1 cellular context compared by ENCODE assay signal in the genomic region with DNA sequence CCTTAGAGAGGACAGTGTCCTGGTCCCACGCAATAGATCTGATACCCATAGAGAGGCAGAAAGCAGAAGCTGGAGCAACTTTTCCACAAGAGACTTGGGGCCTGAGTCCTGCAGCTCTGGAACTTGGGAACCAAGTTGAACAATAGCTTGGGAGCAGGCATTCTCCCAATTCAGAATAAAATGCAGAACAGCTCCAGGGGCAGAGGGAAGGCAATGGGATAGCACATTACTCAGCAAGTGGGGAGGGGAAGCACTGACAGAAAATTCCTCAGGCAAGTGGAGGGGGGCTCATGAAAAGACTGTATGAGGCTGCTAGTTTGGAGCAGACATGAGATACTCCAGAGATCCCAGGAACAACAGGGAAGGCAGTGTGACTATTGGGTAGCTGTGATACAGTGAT.
TF ChIP-seq lines count a peak whose summit lies in the region.

No MANE protein-coding gene starts in this region.

TF ChIP-seq in H1, 55 proteins besides CTCF, POLR2A, EP300 and RAD21 (continued from another document):
- TF ChIP-seq, protein P1, sequence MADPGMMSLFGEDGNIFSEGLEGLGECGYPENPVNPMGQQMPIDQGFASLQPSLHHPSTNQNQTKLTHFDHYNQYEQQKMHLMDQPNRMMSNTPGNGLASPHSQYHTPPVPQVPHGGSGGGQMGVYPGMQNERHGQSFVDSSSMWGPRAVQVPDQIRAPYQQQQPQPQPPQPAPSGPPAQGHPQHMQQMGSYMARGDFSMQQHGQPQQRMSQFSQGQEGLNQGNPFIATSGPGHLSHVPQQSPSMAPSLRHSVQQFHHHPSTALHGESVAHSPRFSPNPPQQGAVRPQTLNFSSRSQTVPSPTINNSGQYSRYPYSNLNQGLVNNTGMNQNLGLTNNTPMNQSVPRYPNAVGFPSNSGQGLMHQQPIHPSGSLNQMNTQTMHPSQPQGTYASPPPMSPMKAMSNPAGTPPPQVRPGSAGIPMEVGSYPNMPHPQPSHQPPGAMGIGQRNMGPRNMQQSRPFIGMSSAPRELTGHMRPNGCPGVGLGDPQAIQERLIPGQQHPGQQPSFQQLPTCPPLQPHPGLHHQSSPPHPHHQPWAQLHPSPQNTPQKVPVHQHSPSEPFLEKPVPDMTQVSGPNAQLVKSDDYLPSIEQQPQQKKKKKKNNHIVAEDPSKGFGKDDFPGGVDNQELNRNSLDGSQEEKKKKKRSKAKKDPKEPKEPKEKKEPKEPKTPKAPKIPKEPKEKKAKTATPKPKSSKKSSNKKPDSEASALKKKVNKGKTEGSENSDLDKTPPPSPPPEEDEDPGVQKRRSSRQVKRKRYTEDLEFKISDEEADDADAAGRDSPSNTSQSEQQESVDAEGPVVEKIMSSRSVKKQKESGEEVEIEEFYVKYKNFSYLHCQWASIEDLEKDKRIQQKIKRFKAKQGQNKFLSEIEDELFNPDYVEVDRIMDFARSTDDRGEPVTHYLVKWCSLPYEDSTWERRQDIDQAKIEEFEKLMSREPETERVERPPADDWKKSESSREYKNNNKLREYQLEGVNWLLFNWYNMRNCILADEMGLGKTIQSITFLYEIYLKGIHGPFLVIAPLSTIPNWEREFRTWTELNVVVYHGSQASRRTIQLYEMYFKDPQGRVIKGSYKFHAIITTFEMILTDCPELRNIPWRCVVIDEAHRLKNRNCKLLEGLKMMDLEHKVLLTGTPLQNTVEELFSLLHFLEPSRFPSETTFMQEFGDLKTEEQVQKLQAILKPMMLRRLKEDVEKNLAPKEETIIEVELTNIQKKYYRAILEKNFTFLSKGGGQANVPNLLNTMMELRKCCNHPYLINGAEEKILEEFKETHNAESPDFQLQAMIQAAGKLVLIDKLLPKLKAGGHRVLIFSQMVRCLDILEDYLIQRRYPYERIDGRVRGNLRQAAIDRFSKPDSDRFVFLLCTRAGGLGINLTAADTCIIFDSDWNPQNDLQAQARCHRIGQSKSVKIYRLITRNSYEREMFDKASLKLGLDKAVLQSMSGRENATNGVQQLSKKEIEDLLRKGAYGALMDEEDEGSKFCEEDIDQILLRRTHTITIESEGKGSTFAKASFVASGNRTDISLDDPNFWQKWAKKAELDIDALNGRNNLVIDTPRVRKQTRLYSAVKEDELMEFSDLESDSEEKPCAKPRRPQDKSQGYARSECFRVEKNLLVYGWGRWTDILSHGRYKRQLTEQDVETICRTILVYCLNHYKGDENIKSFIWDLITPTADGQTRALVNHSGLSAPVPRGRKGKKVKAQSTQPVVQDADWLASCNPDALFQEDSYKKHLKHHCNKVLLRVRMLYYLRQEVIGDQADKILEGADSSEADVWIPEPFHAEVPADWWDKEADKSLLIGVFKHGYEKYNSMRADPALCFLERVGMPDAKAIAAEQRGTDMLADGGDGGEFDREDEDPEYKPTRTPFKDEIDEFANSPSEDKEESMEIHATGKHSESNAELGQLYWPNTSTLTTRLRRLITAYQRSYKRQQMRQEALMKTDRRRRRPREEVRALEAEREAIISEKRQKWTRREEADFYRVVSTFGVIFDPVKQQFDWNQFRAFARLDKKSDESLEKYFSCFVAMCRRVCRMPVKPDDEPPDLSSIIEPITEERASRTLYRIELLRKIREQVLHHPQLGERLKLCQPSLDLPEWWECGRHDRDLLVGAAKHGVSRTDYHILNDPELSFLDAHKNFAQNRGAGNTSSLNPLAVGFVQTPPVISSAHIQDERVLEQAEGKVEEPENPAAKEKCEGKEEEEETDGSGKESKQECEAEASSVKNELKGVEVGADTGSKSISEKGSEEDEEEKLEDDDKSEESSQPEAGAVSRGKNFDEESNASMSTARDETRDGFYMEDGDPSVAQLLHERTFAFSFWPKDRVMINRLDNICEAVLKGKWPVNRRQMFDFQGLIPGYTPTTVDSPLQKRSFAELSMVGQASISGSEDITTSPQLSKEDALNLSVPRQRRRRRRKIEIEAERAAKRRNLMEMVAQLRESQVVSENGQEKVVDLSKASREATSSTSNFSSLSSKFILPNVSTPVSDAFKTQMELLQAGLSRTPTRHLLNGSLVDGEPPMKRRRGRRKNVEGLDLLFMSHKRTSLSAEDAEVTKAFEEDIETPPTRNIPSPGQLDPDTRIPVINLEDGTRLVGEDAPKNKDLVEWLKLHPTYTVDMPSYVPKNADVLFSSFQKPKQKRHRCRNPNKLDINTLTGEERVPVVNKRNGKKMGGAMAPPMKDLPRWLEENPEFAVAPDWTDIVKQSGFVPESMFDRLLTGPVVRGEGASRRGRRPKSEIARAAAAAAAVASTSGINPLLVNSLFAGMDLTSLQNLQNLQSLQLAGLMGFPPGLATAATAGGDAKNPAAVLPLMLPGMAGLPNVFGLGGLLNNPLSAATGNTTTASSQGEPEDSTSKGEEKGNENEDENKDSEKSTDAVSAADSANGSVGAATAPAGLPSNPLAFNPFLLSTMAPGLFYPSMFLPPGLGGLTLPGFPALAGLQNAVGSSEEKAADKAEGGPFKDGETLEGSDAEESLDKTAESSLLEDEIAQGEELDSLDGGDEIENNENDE (IDR thresholded peaks at IDR 0.05; ENCODE audit: insufficient replicate concordance, low read length): no peak
- TF ChIP-seq, protein P2, sequence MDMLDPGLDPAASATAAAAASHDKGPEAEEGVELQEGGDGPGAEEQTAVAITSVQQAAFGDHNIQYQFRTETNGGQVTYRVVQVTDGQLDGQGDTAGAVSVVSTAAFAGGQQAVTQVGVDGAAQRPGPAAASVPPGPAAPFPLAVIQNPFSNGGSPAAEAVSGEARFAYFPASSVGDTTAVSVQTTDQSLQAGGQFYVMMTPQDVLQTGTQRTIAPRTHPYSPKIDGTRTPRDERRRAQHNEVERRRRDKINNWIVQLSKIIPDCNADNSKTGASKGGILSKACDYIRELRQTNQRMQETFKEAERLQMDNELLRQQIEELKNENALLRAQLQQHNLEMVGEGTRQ (IDR thresholded peaks at IDR 0.05; ENCODE audit: low read length): no peak
- TF ChIP-seq MAFK (IDR thresholded peaks at IDR 0.05; ENCODE audit: low read depth, low read length): no peak
- no peak for TF ChIP-seq TBP (IDR thresholded peaks at IDR 0.05; ENCODE audit: low read depth, low read length)
- no peak for TF ChIP-seq SRF (IDR thresholded peaks at IDR 0.05; ENCODE audit: low read depth, low read length)
- TF ChIP-seq CREB1 (IDR thresholded peaks at IDR 0.05): no peak
- TF ChIP-seq JUND (IDR thresholded peaks at IDR 0.05; ENCODE audit: low read length): no peak
- TF ChIP-seq KDM4A (IDR thresholded peaks at IDR 0.05; ENCODE audit: low read depth, low read length, severe bottlenecking): no peak
TF ChIP-seq in H1: peak in this region for 0.
